25 cellular contexts compared by ENCODE assay signal in genomic region chr3:172696357-172696756, GRCh38. TPM values are rescaled to one million over a fixed set of nuclear protein-coding genes. Genes with fewer than 3 reads are reported as not detected.
DNase-seq lines count a peak whose midpoint lies in the region; ATAC-seq and TF ChIP-seq lines count a peak whose summit lies in the region.
"Had no signal": no experiment of that assay in that cellular context is flagged by ENCODE, and none has a peak within 500 bp of the region (broad histone marks: within the 10 kb centered on the region; RNA-seq: fewer than 3 reads in every experiment).

No MANE protein-coding gene starts in this region.

- H3K4me1 ChIP-seq in colonic mucosa: peaks cover 1% of the 10 kb centered on the region
- peaks cover 0 to 6% (median 1%) of the 10 kb centered on the region in 4 donors for H3K4me1 ChIP-seq in right lobe of liver

- DNase-seq in NCI-H526 (lab: John Stamatoyannopoulos, UW): peak; percentile 13 to 26
- no peak for DNase-seq in NCI-H526 treated with DMSO at 0.1 percent for 48 hours (lab: John Stamatoyannopoulos, UW)
- DNase-seq in colonic mucosa: peak; percentile 46
- DNase-seq in right lobe of liver: no peak
- no peak for DNase-seq in stimulated activated naive CD8-positive, alpha-beta T cell treated with anti-CD3 and anti-CD28 coated beads, Interleukin-15, Interleukin-2, amounts not matched to agents 100 U/mL and 50 U/mL, for 24 hours
- no peak for DNase-seq in NCI-H1436 treated with DMSO at 0.1 percent for 48 hours (lab: John Stamatoyannopoulos, UW)
- DNase-seq in DMS153 treated with DMSO at 0.1 percent for 48 hours (lab: John Stamatoyannopoulos, UW; ENCODE audit: unreplicated experiment): no peak
- DNase-seq: 8988T; AML-193; C1 segment of cervical spinal cord; CD8-positive, alpha-beta memory T cell; DMS53; GDM1; Kasumi-1; MG63; NCI-H1436; NCI-H1930; NCI-H2227 treated with DMSO at 0.1 percent for 48 hours; NCI-H510A; NCI-H774; NK-92 treated with Interleukin-12 subunit alpha and Interleukin-12 subunit beta, amount 100 ng/mL, for 24 hours; SIG-M5; SK-N-SH had no signal

- peak in 3 of 4 donors; percentile 37 to 64 (median 41) for ATAC-seq in right lobe of liver
- ATAC-seq in stimulated activated naive CD8-positive, alpha-beta T cell treated with anti-CD3 and anti-CD28 coated beads, Interleukin-15, Interleukin-2, amounts not matched to agents 100 U/mL and 50 U/mL, for 24 hours: no peak
- no peak for ATAC-seq in HG03432 (IDR thresholded peaks at IDR 0.05; ENCODE audit: unreplicated experiment)

- H3K27ac ChIP-seq in colonic mucosa: peak overlapping the region; percentile 66
- H3K27ac ChIP-seq in right lobe of liver: no peak overlapping the region
- H3K27ac ChIP-seq: HL-60 had no signal

- H3K9ac ChIP-seq in colonic mucosa (ENCODE audit: low read depth in 2 of 2, low read length in 2 of 2): no peak overlapping the region
- H3K9ac ChIP-seq: SK-N-SH had no signal

- H3K27me3 ChIP-seq in colonic mucosa: no peaks in the 10 kb centered on the region
- H3K27me3 ChIP-seq in right lobe of liver: no peaks in the 10 kb centered on the region
- H3K27me3 ChIP-seq: MG63 had no signal

- H3K9me3 ChIP-seq in colonic mucosa (no peaks in the 10 kb centered on the region), right lobe of liver (no peaks in the 10 kb centered on the region)
- H3K9me3 ChIP-seq: MG63, SK-N-SH had no signal

- WGBS in right lobe of liver (ENCODE audit: insufficient coverage, low coverage, low lambda C conversion rate, missing lambda C conversion rate): 38% methylated on average over 5 of the region's 5 CpGs

- no peaks in the 10 kb centered on the region for H3K36me3 ChIP-seq in colonic mucosa
- H3K36me3 ChIP-seq in right lobe of liver: no peaks in the 10 kb centered on the region

- H3K4me3 ChIP-seq in colonic mucosa (no peak overlapping the region), right lobe of liver (no peak overlapping the region)
- H3K4me3 ChIP-seq: MG63 had no signal

- TF ChIP-seq CTCF in colonic mucosa (IDR thresholded peaks at IDR 0.05): no peak
- TF ChIP-seq CTCF in right lobe of liver (IDR thresholded peaks at IDR 0.05): no peak

- TF ChIP-seq POLR2A in right lobe of liver (IDR thresholded peaks at IDR 0.05): no peak

- intact Hi-C loops in colonic mucosa (cut with DNase I) (no loop called here), right lobe of liver (cut with DNase I) (no loop called here)

RNA-seq across cellular contexts. Expression of gene NCEH1, which starts 14.5 kb away (rescaled TPM):
- total RNA-seq in colonic mucosa (10 to 100 TPM; 36.1 to 42.2 TPM), right lobe of liver (10 to 100 TPM in 1 of 6 experiments, 1 to 10 TPM in 5; 1.5 to 13.0 (median 4.3) TPM)

RNA-seq across cellular contexts. Expression of gene ECT2, which starts 54.2 kb away (rescaled TPM):
- total RNA-seq in colonic mucosa (10 to 100 TPM; 36.3 to 58.1 TPM), right lobe of liver (1 to 10 TPM; 1.5 to 7.8 (median 3.8) TPM)

Comparison
In these comparisons a context has a peak if more than half of its experiments do, and no peak if none do; other contexts are left out.
1. DNase-seq: peak in NCI-H526 (2 of 2) and colonic mucosa (single experiment); none in NCI-H526 treated with DMSO at 0.1 percent for 48 hours (single experiment), right lobe of liver (0 of 3), stimulated activated naive CD8-positive, alpha-beta T cell treated with anti-CD3 and anti-CD28 coated beads, Interleukin-15, Interleukin-2, amounts not matched to agents 100 U/mL and 50 U/mL, for 24 hours (single experiment), NCI-H1436 treated with DMSO at 0.1 percent for 48 hours (single experiment) and DMS153 treated with DMSO at 0.1 percent for 48 hours (single experiment).
2. ATAC-seq: peak in right lobe of liver (3 of 4); none in stimulated activated naive CD8-positive, alpha-beta T cell treated with anti-CD3 and anti-CD28 coated beads, Interleukin-15, Interleukin-2, amounts not matched to agents 100 U/mL and 50 U/mL, for 24 hours (single experiment) and HG03432 (single experiment).
3. RNA of gene ECT2, which starts 54.2 kb away (total RNA-seq): 36.3 to 58.1 TPM in colonic mucosa; 1.5 to 7.8 TPM in right lobe of liver; every median in the first group is over 4 times any median in the second.